ENCODE assay signal across 25 cellular contexts in the genomic region with DNA sequence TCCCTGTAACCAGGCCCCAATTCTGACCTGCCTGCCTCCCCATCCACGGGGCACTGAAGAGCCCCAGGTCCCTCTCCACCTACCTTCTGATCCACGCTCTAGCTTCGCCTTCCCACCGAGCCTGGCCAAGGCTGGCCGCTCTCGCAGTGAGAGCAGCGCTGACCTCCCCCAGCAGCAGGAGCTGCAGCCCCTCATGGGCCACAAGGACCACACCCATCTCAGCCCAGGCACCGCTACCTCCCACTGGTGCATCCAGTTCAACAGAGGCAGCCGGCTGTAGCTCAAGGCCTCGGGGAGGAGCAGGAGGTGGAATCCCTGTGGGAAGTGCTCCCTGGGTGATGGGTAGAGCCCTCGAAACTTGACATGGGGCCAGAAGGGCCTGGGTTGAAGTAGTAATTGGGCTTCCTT. TPM values are rescaled to one million over a fixed set of nuclear protein-coding genes. Genes with fewer than 3 reads are reported as not detected.
DNase-seq lines count a peak whose midpoint lies in the region; FAIRE-seq and TF ChIP-seq lines count a peak whose summit lies in the region.
"Had no signal": no experiment of that assay in that cellular context is flagged by ENCODE, and none has a peak within 500 bp of the region (broad histone marks: within the 10 kb centered on the region; RNA-seq: fewer than 3 reads in every experiment).

No MANE protein-coding gene starts in this region.

- no peaks in the 10 kb centered on the region for H3K27me3 ChIP-seq in osteoblast (ENCODE audit: insufficient read depth, low read length)
- H3K27me3 ChIP-seq in HAP-1 (ENCODE audit: low read depth): no peaks in the 10 kb centered on the region
- H3K27me3 ChIP-seq: Peyer's patch had no signal

- H3K36me3 Mint-ChIP-seq in activated naive CD8-positive, alpha-beta T cell treated with anti-CD3 and anti-CD28 coated beads for 36 hours: peaks cover 4% of the 10 kb centered on the region

- H3K9me3 Mint-ChIP-seq in activated naive CD8-positive, alpha-beta T cell treated with anti-CD3 and anti-CD28 coated beads for 36 hours: no peaks in the 10 kb centered on the region
- H3K9me3 Mint-ChIP-seq: CD14-positive monocyte had no signal

- no peak overlapping the region for H3K27ac Mint-ChIP-seq in activated naive CD8-positive, alpha-beta T cell treated with anti-CD3 and anti-CD28 coated beads for 36 hours
- H3K27ac Mint-ChIP-seq: B cell had no signal

- no peak overlapping the region for H3K4me3 Mint-ChIP-seq in activated naive CD8-positive, alpha-beta T cell treated with anti-CD3 and anti-CD28 coated beads for 36 hours
- H3K4me3 Mint-ChIP-seq: B cell, CD14-positive monocyte had no signal

- POLR2A ChIA-PET in HEK293 (lab: Yijun Ruan, JAX): interaction anchor here (0.7 to 1.3 kb wide), 5 partner anchors 10 to 143 kb away, joined by 3 to 8 read pairs (median 3); a partner anchor contains a TSS
- POLR2A ChIA-PET in RWPE1 (lab: Yijun Ruan, JAX; ENCODE audit: low non-redundant PET): no interaction called here

- no peak overlapping the region for H3K4me3 ChIP-seq in HEK293 (ENCODE audit: low read depth, low read length)
- no peak overlapping the region for H3K4me3 ChIP-seq in kidney (ENCODE audit: low read length in 2 of 2)
- H3K4me3 ChIP-seq in osteoblast (ENCODE audit: insufficient read depth, low read length): no peak overlapping the region
- H3K4me3 ChIP-seq in HAP-1: no peak overlapping the region
- H3K4me3 ChIP-seq: A549, Peyer's patch had no signal

- no peak for FAIRE-seq in kidney (lab: Jason Lieb, UNC)
- FAIRE-seq: A549, GM18507 had no signal

- H3K36me3 ChIP-seq in HEK293 (ENCODE audit: control insufficient read depth in 2 of 2, insufficient read depth in 1 of 2, low read length in 2 of 2) (peaks cover 0 to 10% of the 10 kb centered on the region in 2 experiments; a peak in 2 of 3 replicates), kidney (ENCODE audit: control insufficient read depth in 1 of 2, insufficient read depth in 2 of 2, low read length in 2 of 2) (no peaks in the 10 kb centered on the region), osteoblast (ENCODE audit: insufficient read depth, low read length) (peaks cover 19% of the 10 kb centered on the region), HAP-1 (replicated peaks) (peaks cover 3% of the 10 kb centered on the region)
- H3K36me3 ChIP-seq: Peyer's patch had no signal

- in situ Hi-C loops in HAP-1 (cut with MboI; ENCODE audit: low sequenced_read_pairs): no loop called here

- no peaks in the 10 kb centered on the region for H3K4me1 ChIP-seq in HEK293 (ENCODE audit: control insufficient read depth, insufficient read depth, low read length)
- no peaks in the 10 kb centered on the region for H3K4me1 ChIP-seq in kidney (ENCODE audit: control insufficient read depth in 1 of 2, insufficient read depth in 1 of 2, low read depth in 1 of 2, low read length in 2 of 2)
- peaks cover 35% of the 10 kb centered on the region for H3K4me1 ChIP-seq in osteoblast (ENCODE audit: insufficient read depth, low read length)
- H3K4me1 ChIP-seq in HAP-1: no peaks in the 10 kb centered on the region
- H3K4me1 ChIP-seq: Peyer's patch had no signal

- CTCF ChIA-PET in HEK293 (lab: Yijun Ruan, JAX) (interaction anchor here (0.9 to 2.1 kb wide), 4 partner anchors 10 to 68 kb away, joined by 3 to 7 read pairs (median 6); no protein-coding TSS in a partner anchor), RWPE1 (lab: Yijun Ruan, JAX) (interaction anchor here (1.2 kb wide), 1 partner anchor 11 kb away, joined by 4 read pairs; no protein-coding TSS in a partner anchor)

- H3K79me2 ChIP-seq in osteoblast (ENCODE audit: insufficient read depth, low read length): peaks cover 5% of the 10 kb centered on the region

- H3K9me3 ChIP-seq in HEK293 (ENCODE audit: control insufficient read depth, insufficient read depth, low read depth, low read length) (no peaks in the 10 kb centered on the region), kidney (ENCODE audit: control insufficient read depth in 1 of 2, low read length in 2 of 2) (no peaks in the 10 kb centered on the region), osteoblast (ENCODE audit: low read depth, low read length) (no peaks in the 10 kb centered on the region), HAP-1 (no peaks in the 10 kb centered on the region)
- H3K9me3 ChIP-seq: A549, Peyer's patch had no signal

- DNase-seq in RWPE1 (ENCODE audit: low spot score): no peak
- DNase-seq in kidney: peak; percentile 58
- DNase-seq in osteoblast (ENCODE audit: insufficient read length, low spot score, missing footprints): peak; percentile 9
- no peak for DNase-seq in activated CD4-positive, alpha-beta T cell treated with anti-CD3 and anti-CD28 coated beads for 48 hours
- no peak for DNase-seq in activated naive CD8-positive, alpha-beta T cell treated with anti-CD3 and anti-CD28 coated beads for 36 hours
- no peak for DNase-seq in HAP-1 (ENCODE audit: low spot score in 2 of 2)
- DNase-seq in activated CD4-positive, alpha-beta T cell treated with anti-CD3 and anti-CD28 coated beads, Interleukin-2, amount 50 U/mL, for 4 hours: no peak
- DNase-seq: DMS53; GDM1; KG1; NCI-H1092; NCI-H1436; NCI-H1930; NCI-H2227 treated with DMSO at 0.1 percent for 48 hours; NCI-H510A treated with DMSO at 0.1 percent for 48 hours; NCI-H748 treated with DMSO at 0.1 percent for 48 hours; NK-92 treated with Interleukin-12 subunit alpha and Interleukin-12 subunit beta, amount 100 ng/mL, for 24 hours; SHP77 had no signal

- H3K27me3 Mint-ChIP-seq in activated naive CD8-positive, alpha-beta T cell treated with anti-CD3 and anti-CD28 coated beads for 36 hours: no peaks in the 10 kb centered on the region

- H2AFZ ChIP-seq in osteoblast (ENCODE audit: low read length): no peak overlapping the region

- H3K9ac ChIP-seq in kidney (ENCODE audit: low read length in 2 of 2): no peak overlapping the region

- TF ChIP-seq CTCF in HEK293 (tag by site-specific recombination; IDR thresholded peaks at IDR 0.05): no peak
- no peak for TF ChIP-seq CTCF in RWPE1 (conservative IDR thresholded peaks at IDR 0.05; ENCODE audit: low read depth)
- no peak for TF ChIP-seq CTCF in kidney (IDR thresholded peaks at IDR 0.05; ENCODE audit: borderline replicate concordance, extremely low read depth, insufficient read depth)
- no peak for TF ChIP-seq CTCF in osteoblast (IDR thresholded peaks at IDR 0.05; ENCODE audit: extremely low read depth, low read depth, low read length)

- H3K27ac ChIP-seq in HEK293 (ENCODE audit: extremely low read depth, low read depth, low read length) (no peak overlapping the region), RWPE1 (peak overlapping the region; percentile 34), kidney (ENCODE audit: low read depth in 2 of 2, low read length in 2 of 2) (no peak overlapping the region), osteoblast (ENCODE audit: low read depth, low read length) (no peak overlapping the region)
- H3K27ac ChIP-seq: Peyer's patch had no signal

- H3K4me1 Mint-ChIP-seq in activated naive CD8-positive, alpha-beta T cell treated with anti-CD3 and anti-CD28 coated beads for 36 hours: no peaks in the 10 kb centered on the region
- H3K4me1 Mint-ChIP-seq: B cell had no signal

- no peaks in the 10 kb centered on the region for H4K20me1 ChIP-seq in osteoblast (ENCODE audit: insufficient read depth, low read length)

- intact Hi-C loops in kidney (cut with DNase I): no loop called here

- H3K4me2 ChIP-seq in osteoblast (ENCODE audit: insufficient read depth, low read length): no peak overlapping the region
- H3K4me2 ChIP-seq: A549 had no signal

TF ChIP-seq in HEK293, 187 proteins besides CTCF, POLR2A, EP300 and RAD21:
- TF ChIP-seq ZFP69B (tag by site-specific recombination; IDR thresholded peaks at IDR 0.05): no peak
- no peak for TF ChIP-seq ZNF521 (tag by site-specific recombination; IDR thresholded peaks at IDR 0.05)
- TF ChIP-seq RBAK (tag by site-specific recombination; IDR thresholded peaks at IDR 0.05): no peak
- peak; percentile 56 for TF ChIP-seq ZIC2 (tag by site-specific recombination; IDR thresholded peaks at IDR 0.05)
- TF ChIP-seq GLIS1 (tag by site-specific recombination; IDR thresholded peaks at IDR 0.05): peak; percentile 21
- no peak for TF ChIP-seq ZNF23 (tag by site-specific recombination; IDR thresholded peaks at IDR 0.05; ENCODE audit: borderline replicate concordance)
- TF ChIP-seq ZNF473 (tag by site-specific recombination; IDR thresholded peaks at IDR 0.05): no peak
- no peak for TF ChIP-seq ZNF10 (tag by site-specific recombination; IDR thresholded peaks at IDR 0.05)
- TF ChIP-seq, protein P1, sequence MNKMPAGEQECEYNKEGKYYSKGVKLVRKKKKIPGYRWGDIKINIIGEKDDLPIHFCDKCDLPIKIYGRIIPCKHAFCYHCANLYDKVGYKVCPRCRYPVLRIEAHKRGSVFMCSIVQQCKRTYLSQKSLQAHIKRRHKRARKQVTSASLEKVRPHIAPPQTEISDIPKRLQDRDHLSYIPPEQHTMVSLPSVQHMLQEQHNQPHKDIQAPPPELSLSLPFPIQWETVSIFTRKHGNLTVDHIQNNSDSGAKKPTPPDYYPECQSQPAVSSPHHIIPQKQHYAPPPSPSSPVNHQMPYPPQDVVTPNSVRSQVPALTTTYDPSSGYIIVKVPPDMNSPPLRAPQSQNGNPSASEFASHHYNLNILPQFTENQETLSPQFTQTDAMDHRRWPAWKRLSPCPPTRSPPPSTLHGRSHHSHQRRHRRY (tag by site-specific recombination; IDR thresholded peaks at IDR 0.05): no peak
- TF ChIP-seq GLI2 (tag by site-specific recombination; IDR thresholded peaks at IDR 0.05; ENCODE audit: borderline replicate concordance, low read depth): no peak
TF ChIP-seq in HEK293: peak in this region for 2.

RNA-seq across cellular contexts. Expression of a gene that starts 8.4 kb away (rescaled TPM):
- total RNA-seq in kidney (10.1 TPM), osteoblast (31.8 and 41.6 TPM in 2 replicates)
- 2.6 TPM for polyA plus RNA-seq in kidney (ENCODE audit: insufficient read depth, low read depth, low replicate concordance)
- 10 to 100 TPM; 30.8 to 37.0 TPM for total RNA-seq in activated naive CD8-positive, alpha-beta T cell treated with anti-CD3 and anti-CD28 coated beads for 36 hours

RNA-seq across cellular contexts. Expression of a gene that starts 22.2 kb away (rescaled TPM):
- total RNA-seq in kidney: 1.1 TPM
- 0.92 TPM for polyA plus RNA-seq in kidney (ENCODE audit: insufficient read depth, low read depth, low replicate concordance)
- total RNA-seq in osteoblast: 2.9 and 3.6 TPM in 2 replicates
- total RNA-seq in activated naive CD8-positive, alpha-beta T cell treated with anti-CD3 and anti-CD28 coated beads for 36 hours: 1 to 10 TPM; 5.8 to 6.1 TPM
- polyA plus RNA-seq: CD14-positive monocyte had no signal

RNA-seq across cellular contexts. Expression of a gene that starts 23.7 kb away (rescaled TPM):
- total RNA-seq in kidney (30.4 TPM), osteoblast (27.4 and 28.2 TPM in 2 replicates)
- 21.0 TPM for polyA plus RNA-seq in kidney (ENCODE audit: insufficient read depth, low read depth, low replicate concordance)
- 10 to 100 TPM; 76.4 to 79.9 TPM for total RNA-seq in activated naive CD8-positive, alpha-beta T cell treated with anti-CD3 and anti-CD28 coated beads for 36 hours

RNA-seq across cellular contexts. Expression of a gene that starts 44.0 kb away (rescaled TPM):
- total RNA-seq in kidney: 47.1 TPM
- polyA plus RNA-seq in kidney (ENCODE audit: insufficient read depth, low read depth, low replicate concordance): 145 TPM
- 22.4 and 25.3 TPM in 2 replicates for total RNA-seq in osteoblast
- 10 to 100 TPM; 46.5 to 48.6 TPM for total RNA-seq in activated naive CD8-positive, alpha-beta T cell treated with anti-CD3 and anti-CD28 coated beads for 36 hours

RNA-seq across cellular contexts. Expression of a gene that starts 55.6 kb away (rescaled TPM):
- total RNA-seq in kidney (0.31 TPM), osteoblast (not detected in 2 replicates)
- not detected for polyA plus RNA-seq in kidney (ENCODE audit: insufficient read depth, low read depth, low replicate concordance)
- 1 to 10 TPM; 2.2 to 3.0 TPM for total RNA-seq in activated naive CD8-positive, alpha-beta T cell treated with anti-CD3 and anti-CD28 coated beads for 36 hours
- total RNA-seq: B cell, H4, Peyer's patch had no signal
- polyA plus RNA-seq: CD14-positive monocyte had no signal

Comparison
In these comparisons a context has a peak if more than half of its experiments do, and no peak if none do; other contexts are left out.
1. DNase-seq: peak in kidney (single experiment) and osteoblast (single experiment); none in RWPE1 (single experiment), activated CD4-positive, alpha-beta T cell treated with anti-CD3 and anti-CD28 coated beads for 48 hours (single experiment), activated naive CD8-positive, alpha-beta T cell treated with anti-CD3 and anti-CD28 coated beads for 36 hours (single experiment), HAP-1 (0 of 2) and activated CD4-positive, alpha-beta T cell treated with anti-CD3 and anti-CD28 coated beads, Interleukin-2, amount 50 U/mL, for 4 hours (0 of 2).